ENCODE assay signal across 17 cellular contexts in genomic region chr13:101424381-101425155, GRCh38. TPM values are rescaled to one million over a fixed set of nuclear protein-coding genes. Genes with fewer than 3 reads are reported as not detected.
DNase-seq lines count a peak whose midpoint lies in the region; ATAC-seq and TF ChIP-seq lines count a peak whose summit lies in the region.
"Had no signal": no experiment of that assay in that cellular context is flagged by ENCODE, and none has a peak within 500 bp of the region (broad histone marks: within the 10 kb centered on the region; RNA-seq: fewer than 3 reads in every experiment).

No MANE protein-coding gene starts in this region.

- H3K4me1 Mint-ChIP-seq in type B pancreatic cell (ENCODE audit: unreplicated experiment) = peaks cover 4% of the 10 kb centered on the region
- H3K4me1 Mint-ChIP-seq: central memory CD8-positive, alpha-beta T cell had no signal

- no peaks in the 10 kb centered on the region for H3K9me3 ChIP-seq in mammary epithelial cell (replicated peaks; ENCODE audit: insufficient read depth, low read length)
- no peaks in the 10 kb centered on the region for H3K9me3 ChIP-seq in smooth muscle cell (replicated peaks; ENCODE audit: low read depth)
- H3K9me3 ChIP-seq: HAP-1, thoracic aorta had no signal

- H3K27me3 ChIP-seq in mammary epithelial cell (ENCODE audit: insufficient read depth, low read length) (no peaks in the 10 kb centered on the region), smooth muscle cell (ENCODE audit: low read depth) (no peaks in the 10 kb centered on the region)

- peak; percentile 53 for DNase-seq in M059J (ENCODE audit: low read depth)
- peak; percentile 61 for DNase-seq in mammary epithelial cell
- DNase-seq in inferior parietal cortex (ENCODE audit: extremely low spot score) = peak; percentile 80
- DNase-seq in smooth muscle cell (lab: John Stamatoyannopoulos, UW; ENCODE audit: unreplicated experiment) = no peak
- DNase-seq in KBM-7 = no peak
- no peak for DNase-seq in stimulated activated CD4-positive, alpha-beta T cell treated with anti-CD3 and anti-CD28 coated beads, Interleukin-12 subunit alpha, Interleukin-12 subunit beta, amount 100 ng/mL, for 4 hours
- DNase-seq in type B pancreatic cell (ENCODE audit: extremely low spot score, unreplicated experiment) = no peak
- DNase-seq: activated CD8-positive, alpha-beta memory T cell treated with anti-CD3 and anti-CD28 coated beads for 24 hours; CD4-positive, alpha-beta T cell; GDM1; NCI-H1092 treated with DMSO at 0.1 percent for 48 hours; SHP77 treated with DMSO at 0.1 percent for 48 hours had no signal

- H3K4me3 ChIP-seq in mammary epithelial cell (replicated peaks in 1 of 3; ENCODE audit: insufficient read depth in 1 of 3, low read depth in 2 of 3, low read length in 3 of 3) = no peak overlapping the region
- no peak overlapping the region for H3K4me3 ChIP-seq in smooth muscle cell
- H3K4me3 ChIP-seq: HAP-1, thoracic aorta had no signal

- ATAC-seq in GM18909 (IDR thresholded peaks at IDR 0.05; ENCODE audit: poor library complexity, unreplicated experiment) = no peak
- ATAC-seq: esophagus mucosa had no signal

- H3K36me3 ChIP-seq in mammary epithelial cell (ENCODE audit: insufficient read depth, low read length) (no peaks in the 10 kb centered on the region), smooth muscle cell (ENCODE audit: low read depth) (no peaks in the 10 kb centered on the region)
- H3K36me3 ChIP-seq: HAP-1, thoracic aorta had no signal

- H4K20me1 ChIP-seq in mammary epithelial cell (ENCODE audit: insufficient read depth, low read length) (no peaks in the 10 kb centered on the region), smooth muscle cell (ENCODE audit: low read depth) (no peaks in the 10 kb centered on the region)

- H3K27ac Mint-ChIP-seq in type B pancreatic cell = no peak overlapping the region
- H3K27ac Mint-ChIP-seq: CD4-positive, alpha-beta T cell had no signal

- dilution Hi-C loops in mammary epithelial cell (cut with HindIII; ENCODE audit: low sequenced_read_pairs) = no loop called here

- no peak overlapping the region for H3K4me3 Mint-ChIP-seq in type B pancreatic cell
- H3K4me3 Mint-ChIP-seq: CD4-positive, alpha-beta T cell; central memory CD8-positive, alpha-beta T cell had no signal

- in situ Hi-C loops in mammary epithelial cell (cut with MboI; ENCODE audit: low sequenced_read_pairs in 2 of 2) (no loop called here), KBM-7 (cut with MboI; ENCODE audit: low pct_unique_long_range_greater_than_20kb, low sequenced_read_pairs) (no loop called here)

- H2AFZ ChIP-seq in mammary epithelial cell (ENCODE audit: low read depth, low read length) (peak overlapping the region; percentile 61), smooth muscle cell (ENCODE audit: low read depth) (peak overlapping the region; percentile 19)

- no peak overlapping the region for H3K4me2 ChIP-seq in mammary epithelial cell (ENCODE audit: insufficient read depth, low read depth, low read length)
- H3K4me2 ChIP-seq in smooth muscle cell = no peak overlapping the region

- intact Hi-C loops in mammary epithelial cell (cut with micrococcal nuclease) = no loop called here

- CTCF ChIA-PET in mammary epithelial cell (lab: Charles Lee; ENCODE audit: low non-redundant PET) = no interaction called here

- TF ChIP-seq CTCF in mammary epithelial cell (conservative IDR thresholded peaks at IDR 0.05 in 1 of 2, IDR thresholded peaks at IDR 0.05 in 1 of 2; ENCODE audit: extremely low read depth in 1 of 2, insufficient read depth in 1 of 2, low read depth in 1 of 2, low read length in 2 of 2) (no peak), smooth muscle cell (IDR thresholded peaks at IDR 0.05; ENCODE audit: borderline replicate concordance, insufficient read depth, poor library complexity, severe bottlenecking) (no peak), type B pancreatic cell (conservative IDR thresholded peaks at IDR 0.05) (no peak)

- H3K27ac ChIP-seq in mammary epithelial cell (ENCODE audit: insufficient read depth, low read depth, low read length) (no peak overlapping the region), smooth muscle cell (ENCODE audit: low read depth) (no peak overlapping the region)
- H3K27ac ChIP-seq: thoracic aorta had no signal

- H3K9me3 Mint-ChIP-seq in type B pancreatic cell = no peaks in the 10 kb centered on the region
- H3K9me3 Mint-ChIP-seq: central memory CD8-positive, alpha-beta T cell had no signal

- WGBS in mammary epithelial cell (ENCODE audit: low coverage, missing lambda C conversion rate) = 10% methylated on average over 6 of the region's 6 CpGs
- WGBS in smooth muscle cell (ENCODE audit: low lambda C conversion rate) = 73% methylated on average over 6 of the region's 6 CpGs

- no TSS peak for BruUV-seq in mammary epithelial cell (replicated peaks; lab: Mats Ljungman, UMichigan)

- H3K27me3 Mint-ChIP-seq in type B pancreatic cell = peaks cover 7% of the 10 kb centered on the region

- H3K4me1 ChIP-seq in mammary epithelial cell (ENCODE audit: insufficient read depth, low read length) (peaks cover 13% of the 10 kb centered on the region), smooth muscle cell (ENCODE audit: low read depth) (no peaks in the 10 kb centered on the region)
- H3K4me1 ChIP-seq: HAP-1 had no signal

- no peaks in the 10 kb centered on the region for H3K79me2 ChIP-seq in mammary epithelial cell (ENCODE audit: insufficient read depth, low read length)
- H3K79me2 ChIP-seq in smooth muscle cell (ENCODE audit: low read depth) = no peaks in the 10 kb centered on the region

- no peaks in the 10 kb centered on the region for H3F3A ChIP-seq in smooth muscle cell (ENCODE audit: low read depth)

- H3K9ac ChIP-seq in mammary epithelial cell (ENCODE audit: insufficient read depth, low read length) (no peak overlapping the region), smooth muscle cell (ENCODE audit: low read depth) (no peak overlapping the region)

- H3K36me3 Mint-ChIP-seq in type B pancreatic cell = no peaks in the 10 kb centered on the region

RNA-seq across cellular contexts. Expression of gene NALCN, which starts 8.3 kb away (rescaled TPM):
- total RNA-seq in M059J (2014; rRNA removed; shearing (Covaris generic)) = 0.17 and 1.4 TPM in 2 replicates
- 1 to 10 TPM; 2.4 to 4.5 TPM for total RNA-seq in mammary epithelial cell
- polyA plus RNA-seq in mammary epithelial cell = 0.91 TPM
- not detected for polyA minus RNA-seq in mammary epithelial cell
- 6.0 and 7.3 TPM in 2 replicates for total RNA-seq in smooth muscle cell
- polyA plus RNA-seq in smooth muscle cell = 3.2 and 4.1 TPM in 2 replicates
- 0.70 and 1.8 TPM in 2 replicates for total RNA-seq in type B pancreatic cell (ENCODE audit: low replicate concordance)
- total RNA-seq: CD4-positive, alpha-beta T cell; esophagus mucosa had no signal

RNA-seq across cellular contexts. Expression of gene ITGBL1, which starts 27.9 kb away (rescaled TPM):
- total RNA-seq in M059J (2014; rRNA removed; shearing (Covaris generic)) = 13.9 and 21.4 TPM in 2 replicates
- total RNA-seq in mammary epithelial cell = 10 to 100 TPM in 1 of 2 donors, 1 to 10 TPM in 1; 5.5 to 16.7 TPM
- polyA plus RNA-seq in mammary epithelial cell = 0.23 TPM
- polyA minus RNA-seq in mammary epithelial cell = 5.1 TPM
- 0.36 TPM in 1 of 2 replicates, not detected in the other for total RNA-seq in smooth muscle cell
- 0.29 TPM in 1 of 2 replicates, not detected in the other for polyA plus RNA-seq in smooth muscle cell
- total RNA-seq in type B pancreatic cell (ENCODE audit: low replicate concordance) = 0.14 TPM in 2 replicates
- total RNA-seq: CD4-positive, alpha-beta T cell had no signal

Comparison
In these comparisons a context has a peak if more than half of its experiments do, and no peak if none do; other contexts are left out.
1. DNase-seq: peak in M059J (single experiment), mammary epithelial cell (single experiment) and inferior parietal cortex (single experiment); none in smooth muscle cell (single experiment), KBM-7 (single experiment), stimulated activated CD4-positive, alpha-beta T cell treated with anti-CD3 and anti-CD28 coated beads, Interleukin-12 subunit alpha, Interleukin-12 subunit beta, amount 100 ng/mL, for 4 hours (single experiment) and type B pancreatic cell (single experiment).